In the genomic region with DNA sequence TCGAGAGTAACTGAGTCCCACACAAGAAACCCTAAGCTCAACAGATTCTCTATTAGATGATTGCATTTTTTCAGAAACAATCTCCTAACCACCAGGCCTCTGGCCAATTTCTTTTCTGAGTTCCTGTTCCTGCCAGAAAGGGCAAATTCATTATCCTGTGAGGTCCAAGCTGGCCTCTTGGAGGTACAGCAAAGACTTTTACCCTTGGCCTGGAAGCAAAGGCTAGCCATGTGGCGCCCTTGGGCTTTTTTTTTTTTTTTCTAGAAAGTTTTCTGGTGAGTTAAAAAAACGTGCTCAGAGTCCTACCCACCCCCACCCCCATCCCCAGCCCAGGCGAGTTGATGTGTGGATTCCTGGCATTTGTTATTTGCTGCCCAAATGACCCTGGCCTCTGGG, we compare ENCODE assay signal across 8 cellular contexts. TPM values are rescaled to one million over a fixed set of nuclear protein-coding genes. Genes with fewer than 3 reads are reported as not detected.
A peak's percentile ranks its signal among the peaks of the same experiment; 100 is the strongest.
DNase-seq lines count a peak whose midpoint lies in the region; ATAC-seq and TF ChIP-seq lines count a peak whose summit lies in the region.

No MANE protein-coding gene starts in this region.

- whole genome bisulfite sequencing in aorta, 2 donors, result 10% methylated on average over 4 of the region's 4 CpGs

- H3K9me3 ChIP-seq in T-helper 17 cell (ENCODE audit: control insufficient read depth, low read length, poor library complexity, severe bottlenecking) (no peaks in the 10 kb centered on the region), muscle layer of duodenum (ENCODE audit: control insufficient read depth in 1 of 2, low read length in 2 of 2) (no peaks in the 10 kb centered on the region), aorta (ENCODE audit: control insufficient read depth, low read length) (no peaks in the 10 kb centered on the region)

- no peaks in the 10 kb centered on the region for H3K36me3 ChIP-seq in muscle layer of duodenum (ENCODE audit: control insufficient read depth in 1 of 2, insufficient read depth in 2 of 2, low read length in 2 of 2)
- H3K36me3 ChIP-seq in aorta (ENCODE audit: control insufficient read depth in 1 of 2, insufficient read depth in 2 of 2, low read length in 1 of 2), result no peaks in the 10 kb centered on the region

- peak overlapping the region; percentile 92 for H3K27ac Mint-ChIP-seq in T-helper 17 cell

- H3K4me3 ChIP-seq in muscle layer of duodenum (ENCODE audit: low read depth in 1 of 2, low read length in 2 of 2), result peak overlapping the region in 1 of 2 donors; percentile 30
- H3K4me3 ChIP-seq in aorta (ENCODE audit: low read length in 2 of 2), result no peak overlapping the region

- intact Hi-C loops in aorta (cut with DNase I), result loop anchor here (1.0 to 2.0 kb wide), 2 partner anchors 59 kb away; partner anchors contain the start of gene EEF1A1 (in 2 of the 2)

- TF ChIP-seq POLR2A in erythroblast (IDR thresholded peaks at IDR 0.05; ENCODE audit: low read length), result no peak

- H3K27me3 Mint-ChIP-seq in T-helper 17 cell, result no peaks in the 10 kb centered on the region

- peaks cover 12% of the 10 kb centered on the region for H3K4me1 Mint-ChIP-seq in T-helper 17 cell

- DNase-seq in T-helper 17 cell (no peak), erythroblast (lab: John Stamatoyannopoulos, UW) (peak; percentile 39 to 60), aorta (no peak), GM19240 (ENCODE audit: insufficient read length, low spot score) (no peak), cortex of kidney (lab: John Stamatoyannopoulos, UW) (no peak)

- H3K27me3 ChIP-seq in muscle layer of duodenum (ENCODE audit: low read depth, low read length) (no peaks in the 10 kb centered on the region), aorta (ENCODE audit: control insufficient read depth in 1 of 2, insufficient read depth in 2 of 2, low read length in 1 of 2) (no peaks in the 10 kb centered on the region)

- ATAC-seq in GM18498 (IDR thresholded peaks at IDR 0.05; ENCODE audit: unreplicated experiment), result peak; percentile 18
- peak; percentile 20 for ATAC-seq in HG03025 (IDR thresholded peaks at IDR 0.05; ENCODE audit: low FRiP score, unreplicated experiment)
- ATAC-seq in T-helper 17 cell, result peak; percentile 5
- ATAC-seq in aorta (ENCODE audit: low FRiP score), result peak; percentile 72

- peak overlapping the region; percentile 73 for H3K4me3 Mint-ChIP-seq in T-helper 17 cell

- peak overlapping the region; percentile 96 for H3K27ac ChIP-seq in muscle layer of duodenum (ENCODE audit: low read length)
- H3K27ac ChIP-seq in aorta (ENCODE audit: low read depth in 1 of 2, low read length in 2 of 2), result peak overlapping the region; percentile 87 to 92

- H3K36me3 Mint-ChIP-seq in T-helper 17 cell (ENCODE audit: low read depth), result peaks cover 2% of the 10 kb centered on the region

- H3K4me1 ChIP-seq in muscle layer of duodenum (ENCODE audit: control insufficient read depth in 1 of 2, insufficient read depth in 2 of 2, low read length in 2 of 2) (peaks cover 12 to 13% of the 10 kb centered on the region in 2 donors), aorta (ENCODE audit: control insufficient read depth in 1 of 2, insufficient read depth in 2 of 2, low read length in 2 of 2) (peaks cover 0 to 5% of the 10 kb centered on the region in 2 donors)

RNA-seq across cellular contexts. Expression of gene EEF1A1, which starts 59.0 kb away (rescaled TPM):
- over 10,000 TPM; 15,315 to 15,954 TPM for total RNA-seq in T-helper 17 cell
- total RNA-seq in aorta, result 1,000 to 10,000 TPM; 7,659 to 8,197 TPM
- over 10,000 TPM in 1 of 2 donors, 1,000 to 10,000 TPM in 1; 9,464 to 18,336 TPM for polyA plus RNA-seq in aorta

Comparison
In these comparisons a context has a peak if more than half of its experiments do, and no peak if none do; other contexts are left out.
1. ATAC-seq: peak in every context shown above with its lines; median percentile 72 in aorta; 20 in HG03025; 18 in GM18498; 5 in T-helper 17 cell.
2. DNase-seq: peak in erythroblast (2 of 2); none in T-helper 17 cell (0 of 3), aorta (0 of 2), GM19240 (single experiment) and cortex of kidney (single experiment).